In the genomic region with DNA sequence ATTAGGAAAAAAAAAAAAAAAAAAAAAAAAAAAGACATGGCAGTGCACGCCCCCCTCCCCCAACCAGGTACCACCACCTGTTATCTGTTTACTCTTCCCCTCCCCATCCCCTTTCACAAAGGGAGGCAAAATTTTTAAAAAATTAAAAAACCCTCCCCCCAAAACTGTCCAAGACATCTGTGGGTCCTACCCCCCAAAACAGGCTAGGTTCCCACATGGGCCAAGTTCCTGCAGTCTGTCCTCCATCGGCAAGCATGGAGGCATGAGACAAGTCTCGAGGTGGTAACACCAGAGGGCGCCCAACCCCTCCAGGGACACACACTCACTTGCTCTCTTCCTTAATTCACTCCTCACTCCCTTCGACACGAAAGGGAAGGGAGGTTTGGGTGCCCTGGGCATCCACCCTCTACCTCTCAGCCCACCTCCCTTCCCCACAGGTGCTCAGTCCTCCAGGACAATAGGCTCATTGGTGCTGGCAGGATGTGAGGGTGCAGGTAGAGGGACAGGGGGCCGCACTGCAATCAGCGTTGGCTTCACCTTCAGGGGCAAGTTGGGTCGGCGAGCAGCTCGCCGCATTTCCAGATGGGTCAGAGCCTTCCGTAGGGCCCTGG, we compare ENCODE assay signal across 8 cellular contexts. TPM values are rescaled to one million over a fixed set of nuclear protein-coding genes. Genes with fewer than 3 reads are reported as not detected.
DNase-seq lines count a peak whose midpoint lies in the region; ATAC-seq and TF ChIP-seq lines count a peak whose summit lies in the region.

No MANE protein-coding gene starts in this region.

- no peak for ATAC-seq in naive thymus-derived CD8-positive, alpha-beta T cell
- ATAC-seq in GM18517 (IDR thresholded peaks at IDR 0.05; ENCODE audit: unreplicated experiment) = no peak

- H3K36me3 ChIP-seq in GM23248 (ENCODE audit: low read depth) = peaks cover 19% of the 10 kb centered on the region
- H3K36me3 ChIP-seq in stomach = peaks cover 49 to 63% (median 56%) of the 10 kb centered on the region in 4 donors

- in situ Hi-C loops in GM23248 (cut with MboI) = no loop called here

- peaks cover 23 to 70% (median 64%) of the 10 kb centered on the region in 4 donors for H3K4me1 Mint-ChIP-seq in naive thymus-derived CD8-positive, alpha-beta T cell

- H3K4me1 ChIP-seq in GM23248 (ENCODE audit: insufficient read depth) (peaks cover 22% of the 10 kb centered on the region), stomach (peaks cover 35 to 66% (median 49%) of the 10 kb centered on the region in 4 donors)

- H3K4me3 Mint-ChIP-seq in naive thymus-derived CD8-positive, alpha-beta T cell = peak overlapping the region; percentile 66 to 90 (median 82)

- DNase-seq in AG09309 (ENCODE audit: low read depth) (no peak), GM23248 (peak; percentile 88), NOMO-1 treated with DMSO at 0.1 percent for 48 hours (lab: John Stamatoyannopoulos, UW; ENCODE audit: unreplicated experiment) (peak; percentile 83), epithelial cell of prostate (ENCODE audit: low read depth, low spot score) (peak; percentile 48), stomach (peak; percentile 87)
- peak; percentile 55 for DNase-seq in activated CD8-positive, alpha-beta memory T cell treated with anti-CD3 and anti-CD28 coated beads, Interleukin-2, amount 50 U/mL, for 1 hour (ENCODE audit: extremely low read depth)
- peak; percentile 55 to 88 (median 70) for DNase-seq in naive thymus-derived CD8-positive, alpha-beta T cell

- TF ChIP-seq EP300 in stomach (IDR thresholded peaks at IDR 0.05) = no peak

- WGBS in GM23248 (ENCODE audit: low coverage in 1 of 2, low lambda C conversion rate in 2 of 2, missing lambda C conversion rate in 2 of 2), 2 experiments = 54 to 57% methylated on average over 13 of the region's 13 CpGs
- 49 to 54% (median 54%) methylated on average over 13 of the region's 13 CpGs for WGBS in stomach, 5 donors

- no peak overlapping the region for H2AFZ ChIP-seq in GM23248

- H3F3A ChIP-seq in GM23248 (ENCODE audit: insufficient read depth) = peaks cover 46% of the 10 kb centered on the region

- peak overlapping the region; percentile 90 to 97 (median 95) for H3K27ac Mint-ChIP-seq in naive thymus-derived CD8-positive, alpha-beta T cell

- H3K9me3 Mint-ChIP-seq in naive thymus-derived CD8-positive, alpha-beta T cell = no peaks in the 10 kb centered on the region

- H3K79me2 ChIP-seq in GM23248 (ENCODE audit: insufficient read depth) = peaks cover 61% of the 10 kb centered on the region

- H3K4me3 ChIP-seq in AG09309 (ENCODE audit: control insufficient read depth, low read depth, low read length) (no peak overlapping the region), GM23248 (no peak overlapping the region), stomach (no peak overlapping the region)

- no peak for TF ChIP-seq POLR2A in stomach (IDR thresholded peaks at IDR 0.05)

- H3K9me3 ChIP-seq in GM23248 (ENCODE audit: low read depth) (no peaks in the 10 kb centered on the region), stomach (no peaks in the 10 kb centered on the region)

- no peaks in the 10 kb centered on the region for H3K9me2 ChIP-seq in GM23248 (ENCODE audit: insufficient read depth)

- no peak overlapping the region for H3K4me2 ChIP-seq in GM23248 (ENCODE audit: unreplicated experiment)

- POLR2A ChIA-PET in naive thymus-derived CD8-positive, alpha-beta T cell (lab: Charles Lee) = interaction anchor here (0.6 to 8.1 kb wide), 19 partner anchors 10 to 262 kb away, joined by 3 to 251 read pairs (median 44); a partner anchor contains a TSS

- no peak overlapping the region for H3K27ac ChIP-seq in GM23248
- no peak overlapping the region for H3K27ac ChIP-seq in epithelial cell of prostate
- H3K27ac ChIP-seq in stomach = peak overlapping the region in 3 of 5 donors; percentile 96 to 100 (median 98)

- TF ChIP-seq CTCF in AG09309 (IDR thresholded peaks at IDR 0.05; ENCODE audit: control insufficient read depth, insufficient read depth, low read depth, low read length, missing control alignments) (peak; percentile 73), stomach (IDR thresholded peaks at IDR 0.05) (peak in 5 of 7 experiments; percentile 29 to 64 (median 58))

- peaks cover 4 to 60% (median 28%) of the 10 kb centered on the region in 3 donors for H3K36me3 Mint-ChIP-seq in naive thymus-derived CD8-positive, alpha-beta T cell

- H3K27me3 Mint-ChIP-seq in naive thymus-derived CD8-positive, alpha-beta T cell = peaks cover 0 to 3% (median 0%) of the 10 kb centered on the region in 5 donors

- H3K9ac ChIP-seq in GM23248 = no peak overlapping the region

- intact Hi-C loops in stomach (cut with DNase I; ENCODE audit: low total_unique reads) = no loop called here

- H3K27me3 ChIP-seq in GM23248 (replicated peaks; ENCODE audit: insufficient read depth) (no peaks in the 10 kb centered on the region), stomach (no peaks in the 10 kb centered on the region)

- H4K20me1 ChIP-seq in GM23248 (ENCODE audit: insufficient read depth) = no peaks in the 10 kb centered on the region

RNA-seq across cellular contexts. Expression of a gene that starts 2.2 kb away (rescaled TPM):
- total RNA-seq in GM23248 (2014; rRNA removed; shearing (Covaris generic)) = 6.1 and 7.7 TPM in 2 replicates
- 11.1 and 12.1 TPM in 2 replicates for polyA plus RNA-seq in GM23248 (2016; fragmentation: Nextera tagmentation; extraction: Ambion mirVana)
- total RNA-seq in naive thymus-derived CD8-positive, alpha-beta T cell = 10 to 100 TPM; 46.4 to 50.9 TPM
- polyA plus RNA-seq in naive thymus-derived CD8-positive, alpha-beta T cell = 10 to 100 TPM; 12.8 to 24.4 (median 16.9) TPM
- 10 to 100 TPM in 3 of 5 donors, 1 to 10 TPM in 2; 6.1 to 36.2 (median 12.3) TPM for total RNA-seq in stomach
- polyA plus RNA-seq in stomach = 10 to 100 TPM; 13.3 to 18.9 (median 16.3) TPM

RNA-seq across cellular contexts. Expression of a gene that starts 8.1 kb away (rescaled TPM):
- total RNA-seq in GM23248 (2014; rRNA removed; shearing (Covaris generic)) = 98.8 and 114 TPM in 2 replicates
- polyA plus RNA-seq in GM23248 (2016; fragmentation: Nextera tagmentation; extraction: Ambion mirVana) (26.3 and 28.9 TPM in 2 replicates), stomach (10 to 100 TPM; 32.8 to 44.6 (median 34.7) TPM)
- total RNA-seq in naive thymus-derived CD8-positive, alpha-beta T cell = 100 to 1,000 TPM; 170 to 178 TPM
- 10 to 100 TPM; 15.8 to 32.6 (median 21.5) TPM for polyA plus RNA-seq in naive thymus-derived CD8-positive, alpha-beta T cell
- 100 to 1,000 TPM in 1 of 5 donors, 10 to 100 TPM in 4; 53.9 to 110 (median 85.3) TPM for total RNA-seq in stomach

RNA-seq across cellular contexts. Expression of a gene that starts 19.0 kb away (rescaled TPM):
- 43.4 and 47.2 TPM in 2 replicates for total RNA-seq in GM23248 (2014; rRNA removed; shearing (Covaris generic))
- polyA plus RNA-seq in GM23248 (2016; fragmentation: Nextera tagmentation; extraction: Ambion mirVana) = 32.8 and 34.8 TPM in 2 replicates
- 100 to 1,000 TPM; 251 to 255 TPM for total RNA-seq in naive thymus-derived CD8-positive, alpha-beta T cell
- polyA plus RNA-seq in naive thymus-derived CD8-positive, alpha-beta T cell = 10 to 100 TPM; 14.8 to 23.7 (median 15.7) TPM
- 100 to 1,000 TPM in 1 of 5 donors, 10 to 100 TPM in 4; 24.4 to 112 (median 51.8) TPM for total RNA-seq in stomach
- 10 to 100 TPM; 68.1 to 71.3 (median 69.2) TPM for polyA plus RNA-seq in stomach

RNA-seq across cellular contexts. Expression of a gene that starts 19.5 kb away (rescaled TPM):
- total RNA-seq in GM23248 (2014; rRNA removed; shearing (Covaris generic)) = 3.4 and 6.5 TPM in 2 replicates
- polyA plus RNA-seq in GM23248 (2016; fragmentation: Nextera tagmentation; extraction: Ambion mirVana) (5.4 and 8.8 TPM in 2 replicates), stomach (10 to 100 TPM in 1 of 3 donors, 1 to 10 TPM in 2; 4.6 to 13.0 (median 5.1) TPM)
- 1 to 10 TPM; 5.4 to 6.1 TPM for total RNA-seq in naive thymus-derived CD8-positive, alpha-beta T cell
- polyA plus RNA-seq in naive thymus-derived CD8-positive, alpha-beta T cell = 1 to 10 TPM in 2 of 3 donors, under 1 TPM in 1; 0.82 to 1.9 (median 1.8) TPM
- total RNA-seq in stomach = 1 to 10 TPM in 3 of 5 donors, under 1 TPM in 1, not detected in 1; 0.29 to 5.8 (median 2.8) TPM

RNA-seq across cellular contexts. Expression of a gene that starts 19.8 kb away (rescaled TPM):
- 1,322 and 1,677 TPM in 2 replicates for total RNA-seq in GM23248 (2014; rRNA removed; shearing (Covaris generic))
- polyA plus RNA-seq in GM23248 (2016; fragmentation: Nextera tagmentation; extraction: Ambion mirVana) = 533 and 544 TPM in 2 replicates
- total RNA-seq in naive thymus-derived CD8-positive, alpha-beta T cell = 1,000 to 10,000 TPM; 2,038 to 2,092 TPM
- 1,000 to 10,000 TPM; 1,637 to 2,152 (median 1,960) TPM for polyA plus RNA-seq in naive thymus-derived CD8-positive, alpha-beta T cell
- 1,000 to 10,000 TPM in 1 of 5 donors, 100 to 1,000 TPM in 4; 671 to 1,412 (median 779) TPM for total RNA-seq in stomach
- 1,000 to 10,000 TPM; 1,415 to 1,760 (median 1,525) TPM for polyA plus RNA-seq in stomach

Comparison
In these comparisons a context has a peak if more than half of its experiments do, and no peak if none do; other contexts are left out.
1. H3K27ac ChIP-seq: peak in stomach (3 of 5); none in GM23248 (single experiment) and epithelial cell of prostate (single experiment).